13 cellular contexts compared by ENCODE assay signal in genomic region chr5:148834689-148835088, GRCh38. TPM values are rescaled to one million over a fixed set of nuclear protein-coding genes. Genes with fewer than 3 reads are reported as not detected.
A peak's percentile ranks its signal among the peaks of the same experiment; 100 is the strongest.
DNase-seq lines count a peak whose midpoint lies in the region; ATAC-seq, FAIRE-seq and TF ChIP-seq lines count a peak whose summit lies in the region.
"Had no signal": no experiment of that assay in that cellular context is flagged by ENCODE, and none has a peak within 500 bp of the region (broad histone marks: within the 10 kb centered on the region; RNA-seq: fewer than 3 reads in every experiment).

No MANE protein-coding gene starts in this region.

- H3K4me3 ChIP-seq in DOHH2 (ENCODE audit: low read length): 0 out of 2 replicates have a peak overlapping the region, but pooled peaks have one; percentile 19
- H3K4me3 ChIP-seq in epithelial cell of esophagus (ENCODE audit: low read length): no peak overlapping the region
- H3K4me3 ChIP-seq in small intestine (ENCODE audit: low read depth in 1 of 2, low read length in 2 of 2): no peak overlapping the region

- H3K4me2 ChIP-seq in DOHH2 (ENCODE audit: low read length): peak overlapping the region; percentile 48

- peak; percentile 37 for ATAC-seq in HG03060 (IDR thresholded peaks at IDR 0.05; ENCODE audit: low read depth, unreplicated experiment)
- ATAC-seq: left cardiac atrium had no signal

- DNase-seq in GM19239 (ENCODE audit: insufficient read length, low spot score) (no peak), epithelial cell of esophagus (ENCODE audit: low read depth) (peak; percentile 36), AG08395 (ENCODE audit: low spot score) (no peak), small intestine (no peak), DMS153 treated with DMSO at 0.1 percent for 48 hours (lab: John Stamatoyannopoulos, UW; ENCODE audit: unreplicated experiment) (no peak), amygdala (lab: John Stamatoyannopoulos, UW) (no peak)
- DNase-seq: activated CD4-positive, alpha-beta T cell treated with anti-CD3 and anti-CD28 coated beads, Interleukin-2, amount 50 U/mL, for 48 hours; CD4-positive, alpha-beta T cell; KG1; left cardiac atrium; occipital lobe had no signal

- H3K9me2 ChIP-seq in DOHH2 (replicated peaks; ENCODE audit: control insufficient read depth, low read length): no peaks in the 10 kb centered on the region

- H3F3A ChIP-seq in DOHH2 (ENCODE audit: control insufficient read depth, insufficient read depth): peaks cover 10% of the 10 kb centered on the region

- H3K27ac ChIP-seq in DOHH2 (ENCODE audit: low read depth, low read length) (no peak overlapping the region), small intestine (ENCODE audit: low read depth in 1 of 2, low read length in 1 of 2) (peak overlapping the region in 1 of 2 donors; percentile 9)

- peak; percentile 78 for FAIRE-seq in GM19239 (lab: Jason Lieb, UNC)
- no peak for FAIRE-seq in small intestine (lab: Jason Lieb, UNC)

- H3K9me3 ChIP-seq in DOHH2 (ENCODE audit: control insufficient read depth, insufficient read depth, low read length): no peaks in the 10 kb centered on the region
- H3K9me3 ChIP-seq in small intestine (ENCODE audit: control insufficient read depth, low read depth): no peaks in the 10 kb centered on the region

- H3K36me3 ChIP-seq in DOHH2 (ENCODE audit: control insufficient read depth, low read length) (peaks cover 5% of the 10 kb centered on the region; the same call in 1 of the 2 replicates), small intestine (ENCODE audit: control insufficient read depth in 2 of 2, insufficient read depth in 2 of 2, low read length in 2 of 2) (no peaks in the 10 kb centered on the region)

- 85 to 95% (median 86%) methylated on average over 4 of the region's 4 CpGs for WGBS in small intestine, 3 donors

- TF ChIP-seq CTCF in DOHH2 (IDR thresholded peaks at IDR 0.05; ENCODE audit: low read depth, low read length, poor library complexity, severe bottlenecking): no peak
- TF ChIP-seq CTCF in epithelial cell of esophagus (IDR thresholded peaks at IDR 0.05; ENCODE audit: insufficient read depth, low read depth, low read length, missing control alignments): no peak

- H3K4me1 ChIP-seq in DOHH2 (ENCODE audit: control insufficient read depth, low read length) (peaks cover 65% of the 10 kb centered on the region), small intestine (ENCODE audit: control insufficient read depth in 2 of 2, insufficient read depth in 1 of 2, low read depth in 1 of 2, low read length in 1 of 2) (peaks cover 0 to 2% of the 10 kb centered on the region in 2 donors)

- no peaks in the 10 kb centered on the region for H3K79me2 ChIP-seq in DOHH2 (ENCODE audit: control insufficient read depth, low read length)

- no peaks in the 10 kb centered on the region for H3K27me3 ChIP-seq in DOHH2 (ENCODE audit: control insufficient read depth, low read length)
- no peaks in the 10 kb centered on the region for H3K27me3 ChIP-seq in small intestine (ENCODE audit: control insufficient read depth in 2 of 2, insufficient read depth in 2 of 2, low read length in 2 of 2)

- no peaks in the 10 kb centered on the region for H4K20me1 ChIP-seq in DOHH2 (ENCODE audit: control insufficient read depth, insufficient read depth, low read depth, low read length)

RNA-seq across cellular contexts. Expression of gene ADRB2, which starts 8.3 kb away (rescaled TPM):
- 1 to 10 TPM in 1 of 3 donors, under 1 TPM in 1, not detected in 1; 0.54 to 1.5 TPM for polyA plus RNA-seq in small intestine
